ENCODE assay signal across 11 cellular contexts in genomic region chrX:67546496-67547423, GRCh38. TPM values are rescaled to one million over a fixed set of nuclear protein-coding genes. Genes with fewer than 3 reads are reported as not detected.
DNase-seq lines count a peak whose midpoint lies in the region; ATAC-seq and TF ChIP-seq lines count a peak whose summit lies in the region.
"Had no signal": no experiment of that assay in that cellular context is flagged by ENCODE, and none has a peak within 500 bp of the region (broad histone marks: within the 10 kb centered on the region; RNA-seq: fewer than 3 reads in every experiment).

No MANE protein-coding gene starts in this region.

- no peak for TF ChIP-seq CTCF in glutamatergic neuron (IDR thresholded peaks at IDR 0.05; ENCODE audit: partially characterized antibody, unreplicated experiment)
- TF ChIP-seq CTCF in ovary (IDR thresholded peaks at IDR 0.05), result no peak

- TF ChIP-seq EP300 in ovary (IDR thresholded peaks at IDR 0.05), result no peak

- peaks cover 4% of the 10 kb centered on the region for H3K27me3 Mint-ChIP-seq in glutamatergic neuron (ENCODE audit: unreplicated experiment)
- H3K27me3 Mint-ChIP-seq in activated CD4-positive, alpha-beta T cell treated with anti-CD3 and anti-CD28 coated beads, Interleukin-2, amount 10 ng/mL, durations not matched to agents 7 days and 5 days, result peaks cover 35% of the 10 kb centered on the region
- H3K27me3 Mint-ChIP-seq: central memory CD8-positive, alpha-beta T cell had no signal

- WGBS in ovary, 3 donors, result 29 to 39% (median 34%) methylated on average over 39 to 44 of the region's 44 CpGs

- no peak for ATAC-seq in GM19328 (IDR thresholded peaks at IDR 0.05; ENCODE audit: unreplicated experiment)

- peak; percentile 5 for DNase-seq in AG20443 (ENCODE audit: low spot score)
- DNase-seq in SJCRH30, result peak; percentile 19 to 36
- DNase-seq in glutamatergic neuron, result no peak
- DNase-seq in ovary, result peak; percentile 18 to 41 (median 25)
- no peak for DNase-seq in GF-D8 (lab: John Stamatoyannopoulos, UW)
- DNase-seq in putamen (ENCODE audit: low spot score), result no peak
- no peak for DNase-seq in activated CD4-positive, alpha-beta T cell treated with anti-CD3 and anti-CD28 coated beads, Interleukin-2, amount 10 ng/mL, durations not matched to agents 7 days and 5 days
- DNase-seq: activated CD4-positive, alpha-beta T cell treated with anti-CD3 and anti-CD28 coated beads for 1 hour had no signal

- POLR2A ChIA-PET in activated CD4-positive, alpha-beta T cell treated with anti-CD3 and anti-CD28 coated beads, Interleukin-2, amount 10 ng/mL, durations not matched to agents 7 days and 5 days (lab: Charles Lee), result no interaction called here

- no peak for TF ChIP-seq POLR2A in ovary (IDR thresholded peaks at IDR 0.05)

- no peaks in the 10 kb centered on the region for H3K36me3 Mint-ChIP-seq in glutamatergic neuron (ENCODE audit: unreplicated experiment)
- H3K36me3 Mint-ChIP-seq in activated CD4-positive, alpha-beta T cell treated with anti-CD3 and anti-CD28 coated beads, Interleukin-2, amount 10 ng/mL, durations not matched to agents 7 days and 5 days (ENCODE audit: low read depth), result no peaks in the 10 kb centered on the region

- H3K9me3 ChIP-seq in SJCRH30 (replicated peaks) (no peaks in the 10 kb centered on the region), ovary (no peaks in the 10 kb centered on the region)
- H3K9me3 ChIP-seq: neutrophil had no signal

- no peaks in the 10 kb centered on the region for H3K27me3 ChIP-seq in SJCRH30
- H3K27me3 ChIP-seq in ovary, result no peaks in the 10 kb centered on the region

- peaks cover 5% of the 10 kb centered on the region for H3K9me3 Mint-ChIP-seq in glutamatergic neuron (ENCODE audit: unreplicated experiment)
- H3K9me3 Mint-ChIP-seq in activated CD4-positive, alpha-beta T cell treated with anti-CD3 and anti-CD28 coated beads, Interleukin-2, amount 10 ng/mL, durations not matched to agents 7 days and 5 days, result no peaks in the 10 kb centered on the region
- H3K9me3 Mint-ChIP-seq: central memory CD8-positive, alpha-beta T cell had no signal

- H3K4me1 ChIP-seq in SJCRH30, result peaks cover 6% of the 10 kb centered on the region; the same call in 1 of the 2 replicates
- H3K4me1 ChIP-seq in ovary (ENCODE audit: insufficient read depth), result peaks cover 2% of the 10 kb centered on the region

- peaks cover 5% of the 10 kb centered on the region for H3K36me3 ChIP-seq in SJCRH30
- no peaks in the 10 kb centered on the region for H3K36me3 ChIP-seq in ovary
- H3K36me3 ChIP-seq: neutrophil had no signal

- intact Hi-C loops in ovary (cut with DNase I), result no loop called here

- H3K4me3 ChIP-seq in SJCRH30 (peak overlapping the region; percentile 85), ovary (peak overlapping the region; percentile 54)

- H3K4me3 Mint-ChIP-seq in glutamatergic neuron (ENCODE audit: unreplicated experiment), result peak overlapping the region; percentile 90
- no peak overlapping the region for H3K4me3 Mint-ChIP-seq in activated CD4-positive, alpha-beta T cell treated with anti-CD3 and anti-CD28 coated beads, Interleukin-2, amount 10 ng/mL, durations not matched to agents 7 days and 5 days
- H3K4me3 Mint-ChIP-seq: central memory CD8-positive, alpha-beta T cell had no signal

- CTCF ChIA-PET in activated CD4-positive, alpha-beta T cell treated with anti-CD3 and anti-CD28 coated beads, Interleukin-2, amount 10 ng/mL, durations not matched to agents 7 days and 5 days (lab: Charles Lee), result no interaction called here

- H3K27ac ChIP-seq in SJCRH30 (peak overlapping the region; percentile 82), ovary (peak overlapping the region; percentile 18 to 82)
- H3K27ac ChIP-seq: neutrophil had no signal

- H3K4me1 Mint-ChIP-seq in glutamatergic neuron (ENCODE audit: low read depth, unreplicated experiment), result peaks cover 3% of the 10 kb centered on the region
- H3K4me1 Mint-ChIP-seq in activated CD4-positive, alpha-beta T cell treated with anti-CD3 and anti-CD28 coated beads, Interleukin-2, amount 10 ng/mL, durations not matched to agents 7 days and 5 days, result no peaks in the 10 kb centered on the region
- H3K4me1 Mint-ChIP-seq: central memory CD8-positive, alpha-beta T cell had no signal

- H3K27ac Mint-ChIP-seq in glutamatergic neuron (ENCODE audit: unreplicated experiment), result no peak overlapping the region
- no peak overlapping the region for H3K27ac Mint-ChIP-seq in activated CD4-positive, alpha-beta T cell treated with anti-CD3 and anti-CD28 coated beads, Interleukin-2, amount 10 ng/mL, durations not matched to agents 7 days and 5 days

RNA-seq across cellular contexts. Expression of gene AR, which starts 2.9 kb away (rescaled TPM):
- 14.2 and 15.2 TPM in 2 replicates for total RNA-seq in SJCRH30 (2014; rRNA removed; shearing (Covaris generic))
- total RNA-seq in glutamatergic neuron (ENCODE audit: unreplicated experiment) (0.56 TPM), ovary (10 to 100 TPM; 13.8 to 40.4 (median 27.1) TPM)
- polyA plus RNA-seq in ovary, result 10 to 100 TPM in 1 of 2 donors, 1 to 10 TPM in 1; 7.5 to 29.4 TPM
- total RNA-seq in activated CD4-positive, alpha-beta T cell treated with anti-CD3 and anti-CD28 coated beads, Interleukin-2, amount 10 ng/mL, durations not matched to agents 7 days and 5 days, result not detected

Comparison
In these comparisons a context has a peak if more than half of its experiments do, and no peak if none do; other contexts are left out.
1. DNase-seq: peak in AG20443 (single experiment), SJCRH30 (2 of 2) and ovary (5 of 5); none in glutamatergic neuron (single experiment), GF-D8 (single experiment), putamen (single experiment) and activated CD4-positive, alpha-beta T cell treated with anti-CD3 and anti-CD28 coated beads, Interleukin-2, amount 10 ng/mL, durations not matched to agents 7 days and 5 days (single experiment).